21 cellular contexts compared by ENCODE assay signal in genomic region chr14:93051600-93052546, GRCh38.
DNase-seq lines count a peak whose midpoint lies in the region; ATAC-seq and TF ChIP-seq lines count a peak whose summit lies in the region.
"Had no signal": no experiment of that assay in that cellular context is flagged by ENCODE, and none has a peak within 500 bp of the region (broad histone marks: within the 10 kb centered on the region; RNA-seq: fewer than 3 reads in every experiment).

No MANE protein-coding gene starts in this region.

- no peaks in the 10 kb centered on the region for H3K27me3 ChIP-seq in iPS DF 6.9 (ENCODE audit: control insufficient read depth, insufficient read depth, low read length)
- H3K27me3 ChIP-seq in rectal smooth muscle tissue (ENCODE audit: control insufficient read depth, insufficient read depth, low read length) = no peaks in the 10 kb centered on the region
- H3K27me3 ChIP-seq: body of pancreas, testis had no signal

- H3K27ac Mint-ChIP-seq in CD14-positive monocyte (peak overlapping the region in 5 of 7 donors; percentile 48 to 84 (median 53)), Calu3 (ENCODE audit: unreplicated experiment) (no peak overlapping the region)
- H3K27ac Mint-ChIP-seq: activated B cell treated with CpG ODN at 0.5 μM for 24 hours; activated CD4-positive, alpha-beta memory T cell treated with anti-CD3 and anti-CD28 coated beads for 36 hours; B cell; IgD-negative memory B cell; stimulated activated naive B cell treated with anti-CD40 and anti-IgM and Interleukin-4, amounts not matched to agents 10 μg/mL and 1 μg/mL and 100 μg/mL, for 72 hours had no signal

- no peak for ATAC-seq in HG02623 (IDR thresholded peaks at IDR 0.05; ENCODE audit: unreplicated experiment)
- ATAC-seq: body of pancreas; stimulated activated naive B cell treated with anti-CD40 and anti-IgM and Interleukin-4, amounts not matched to agents 10 μg/mL and 1 μg/mL and 100 μg/mL, for 72 hours had no signal

- H3K4me3 Mint-ChIP-seq in CD14-positive monocyte (no peak overlapping the region), Calu3 (ENCODE audit: low read depth, unreplicated experiment) (no peak overlapping the region)
- H3K4me3 Mint-ChIP-seq: activated B cell treated with CpG ODN at 0.5 μM for 24 hours; activated CD4-positive, alpha-beta memory T cell treated with anti-CD3 and anti-CD28 coated beads for 36 hours; B cell; IgD-negative memory B cell; stimulated activated naive B cell treated with anti-CD40 and anti-IgM and Interleukin-4, amounts not matched to agents 10 μg/mL and 1 μg/mL and 100 μg/mL, for 72 hours had no signal

- POLR2A ChIA-PET in RWPE1 (lab: Yijun Ruan, JAX; ENCODE audit: low non-redundant PET) = no interaction called here

- peaks cover 0 to 5% (median 2%) of the 10 kb centered on the region in 3 donors for H3K27me3 Mint-ChIP-seq in CD14-positive monocyte (ENCODE audit: low read depth in 3 of 3)
- H3K27me3 Mint-ChIP-seq in Calu3 (ENCODE audit: unreplicated experiment) = no peaks in the 10 kb centered on the region
- H3K27me3 Mint-ChIP-seq: activated B cell treated with CpG ODN at 0.5 μM for 24 hours; activated CD4-positive, alpha-beta memory T cell treated with anti-CD3 and anti-CD28 coated beads for 36 hours; B cell; IgD-negative memory B cell; stimulated activated naive B cell treated with anti-CD40 and anti-IgM and Interleukin-4, amounts not matched to agents 10 μg/mL and 1 μg/mL and 100 μg/mL, for 72 hours had no signal

- DNase-seq in CD14-positive monocyte (ENCODE audit: low spot score) (no peak), RWPE1 (ENCODE audit: low spot score) (no peak), iPS DF 6.9 (ENCODE audit: low read depth, low spot score) (peak; percentile 81), GDM1 (lab: John Stamatoyannopoulos, UW) (no peak), Calu3 (no peak)
- no peak for DNase-seq in stimulated activated CD8-positive, alpha-beta memory T cell treated with anti-CD3 and anti-CD28 coated beads, Interleukin-4, amount 100 ng/mL, for 48 hours
- DNase-seq: activated B cell treated with CpG ODN at 0.5 μM for 24 hours; activated CD4-positive, alpha-beta memory T cell treated with anti-CD3 and anti-CD28 coated beads for 36 hours; activated effector memory CD4-positive, alpha-beta T cell treated with Interleukin-2 at 50 U/mL for 16 hours; effector memory CD4-positive, alpha-beta T cell; NCI-H146; NCI-H524 treated with DMSO at 0.1 percent for 48 hours; stimulated activated CD4-positive, alpha-beta T cell treated with anti-CD3 and anti-CD28 coated beads, Interleukin-2, amount 100 ng/mL, for 24 hours; stimulated activated naive B cell treated with anti-CD40 and anti-IgM and Interleukin-4, amounts not matched to agents 10 μg/mL and 1 μg/mL and 100 μg/mL, for 72 hours; T-helper 9 cell; testis had no signal

- WGBS in iPS DF 6.9 (ENCODE audit: insufficient coverage, insufficient read length) = no CpG with 5 or more reads among the region's 9 CpGs

- H3K4me1 Mint-ChIP-seq in CD14-positive monocyte (peaks cover 26% of the 10 kb centered on the region), Calu3 (ENCODE audit: low read depth, unreplicated experiment) (peaks cover 27% of the 10 kb centered on the region)

- H3K36me3 ChIP-seq in iPS DF 6.9 (ENCODE audit: control insufficient read depth, insufficient read depth, low read length) (no peaks in the 10 kb centered on the region), rectal smooth muscle tissue (ENCODE audit: control insufficient read depth, insufficient read depth, low read length) (no peaks in the 10 kb centered on the region)

- H3K4me1 ChIP-seq in iPS DF 6.9 (ENCODE audit: control insufficient read depth, insufficient read depth, low read length) (peaks cover 7% of the 10 kb centered on the region), rectal smooth muscle tissue (ENCODE audit: control insufficient read depth, insufficient read depth, low read length) (peaks cover 46% of the 10 kb centered on the region)

- BruUV-seq in Calu3 (replicated peaks; lab: Mats Ljungman, UMichigan) = no TSS peak

- H3K9ac ChIP-seq in rectal smooth muscle tissue (ENCODE audit: low read length) = no peak overlapping the region

- H3K9me3 Mint-ChIP-seq in CD14-positive monocyte = no peaks in the 10 kb centered on the region
- H3K9me3 Mint-ChIP-seq in Calu3 (ENCODE audit: low read depth, unreplicated experiment) = no peaks in the 10 kb centered on the region
- H3K9me3 Mint-ChIP-seq: activated B cell treated with CpG ODN at 0.5 μM for 24 hours; activated CD4-positive, alpha-beta memory T cell treated with anti-CD3 and anti-CD28 coated beads for 36 hours; IgD-negative memory B cell; stimulated activated naive B cell treated with anti-CD40 and anti-IgM and Interleukin-4, amounts not matched to agents 10 μg/mL and 1 μg/mL and 100 μg/mL, for 72 hours had no signal

- H3K27ac ChIP-seq in RWPE1 (peak overlapping the region; percentile 68), iPS DF 6.9 (ENCODE audit: low read length) (no peak overlapping the region), rectal smooth muscle tissue (ENCODE audit: low read depth, low read length) (peak overlapping the region; percentile 76)
- H3K27ac ChIP-seq: body of pancreas, testis had no signal

- CTCF ChIA-PET in RWPE1 (lab: Yijun Ruan, JAX) (interaction anchor here (0.6 kb wide), 1 partner anchor 119 kb away, joined by 12 read pairs; no protein-coding TSS in a partner anchor), Calu3 (lab: Charles Lee) (interaction anchor here (0.5 kb wide), 1 partner anchor 43 kb away, joined by 4 read pairs; no protein-coding TSS in a partner anchor)

- intact Hi-C loops in CD14-positive monocyte (cut with micrococcal nuclease) (no loop called here), Calu3 (cut with micrococcal nuclease; ENCODE audit: unreplicated experiment) (no loop called here)

- TF ChIP-seq CTCF in CD14-positive monocyte (IDR thresholded peaks at IDR 0.05) = no peak
- TF ChIP-seq CTCF in RWPE1 (conservative IDR thresholded peaks at IDR 0.05; ENCODE audit: low read depth) = no peak
- no peak for TF ChIP-seq CTCF in Calu3 (IDR thresholded peaks at IDR 0.05; ENCODE audit: unreplicated experiment)

- no peak overlapping the region for H3K4me3 ChIP-seq in iPS DF 6.9 (ENCODE audit: low read length)
- H3K4me3 ChIP-seq in rectal smooth muscle tissue (ENCODE audit: low read length) = no peak overlapping the region
- H3K4me3 ChIP-seq: body of pancreas, testis had no signal

- H3K36me3 Mint-ChIP-seq in CD14-positive monocyte (peaks cover 44 to 83% of the 10 kb centered on the region in 2 donors), Calu3 (ENCODE audit: insufficient read depth, unreplicated experiment) (peaks cover 7% of the 10 kb centered on the region)
- H3K36me3 Mint-ChIP-seq: activated CD4-positive, alpha-beta memory T cell treated with anti-CD3 and anti-CD28 coated beads for 36 hours; IgD-negative memory B cell had no signal

- no peaks in the 10 kb centered on the region for H3K9me3 ChIP-seq in iPS DF 6.9 (ENCODE audit: control insufficient read depth, insufficient read depth, low read length)
- H3K9me3 ChIP-seq: body of pancreas, testis had no signal
